Comparison of ENCODE assay signal across 26 cellular contexts in the genomic region with DNA sequence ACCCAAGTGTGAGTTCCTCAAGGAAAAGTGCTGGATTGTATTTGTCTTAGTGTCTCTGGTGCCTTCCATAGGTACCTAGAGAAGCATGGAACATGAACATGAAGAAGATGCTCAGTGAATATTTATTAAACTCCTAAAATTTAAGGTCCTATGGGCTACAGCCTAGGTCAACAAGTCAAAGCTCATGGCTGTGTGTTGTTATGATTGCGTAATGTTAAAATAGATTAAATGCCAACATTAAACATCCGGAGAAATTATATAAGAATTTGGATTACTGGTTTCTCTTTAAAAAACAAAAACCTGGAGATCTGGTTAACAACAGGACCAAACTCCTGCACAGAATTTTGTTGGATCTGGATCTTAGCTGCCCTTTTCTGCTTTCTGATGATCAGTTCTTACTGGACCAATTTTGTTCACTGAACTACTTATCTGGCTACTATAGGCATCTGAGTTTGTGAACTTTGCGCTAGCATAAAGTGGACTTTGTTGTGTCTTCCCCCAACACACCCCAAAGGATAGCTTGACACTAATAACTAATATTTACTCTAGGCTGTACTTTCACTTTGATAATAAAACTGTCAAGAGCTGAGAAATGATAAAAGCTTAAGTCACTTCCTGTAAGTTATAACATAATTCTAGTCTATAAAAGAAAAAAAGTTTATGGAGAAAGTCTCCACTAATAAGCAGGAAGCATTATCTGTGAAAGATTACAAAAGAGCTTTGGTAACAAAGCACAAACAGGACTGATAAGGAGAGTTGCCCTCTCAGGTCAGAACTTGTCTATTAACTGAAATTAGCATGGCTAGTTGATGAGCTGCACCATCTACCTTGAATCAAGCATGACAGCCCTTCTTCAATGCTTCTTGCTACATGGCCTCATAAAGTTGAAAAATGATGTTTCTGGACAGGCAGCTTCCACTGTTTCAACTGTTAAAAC. TPM values are rescaled to one million over a fixed set of nuclear protein-coding genes. Genes with fewer than 3 reads are reported as not detected.
DNase-seq lines count a peak whose midpoint lies in the region; ATAC-seq, FAIRE-seq and TF ChIP-seq lines count a peak whose summit lies in the region.
"Had no signal": no experiment of that assay in that cellular context is flagged by ENCODE, and none has a peak within 500 bp of the region (broad histone marks: within the 10 kb centered on the region; RNA-seq: fewer than 3 reads in every experiment).

No MANE protein-coding gene starts in this region.

- H3F3A ChIP-seq in PC-3 (ENCODE audit: low read length, unreplicated experiment) = no peaks in the 10 kb centered on the region

- no peaks in the 10 kb centered on the region for H3K4me1 Mint-ChIP-seq in glutamatergic neuron (ENCODE audit: low read depth, unreplicated experiment)
- H3K4me1 Mint-ChIP-seq: brain had no signal

- no peaks in the 10 kb centered on the region; the same call in 1 of the 2 replicates for H3K9me3 ChIP-seq in PC-3 (ENCODE audit: low read length)
- no peaks in the 10 kb centered on the region for H3K9me3 ChIP-seq in endothelial cell of umbilical vein (replicated peaks; ENCODE audit: control insufficient read depth, insufficient read depth, low read length)
- H3K9me3 ChIP-seq: transverse colon had no signal

- H3K27me3 Mint-ChIP-seq in glutamatergic neuron (ENCODE audit: unreplicated experiment) = no peaks in the 10 kb centered on the region
- H3K27me3 Mint-ChIP-seq: brain; naive thymus-derived CD4-positive, alpha-beta T cell had no signal

- peaks cover 42% of the 10 kb centered on the region for H3K4me1 ChIP-seq in PC-3 (ENCODE audit: insufficient read depth, low read length)
- peaks cover 8% of the 10 kb centered on the region for H3K4me1 ChIP-seq in endothelial cell of umbilical vein (ENCODE audit: control insufficient read depth, extremely low read depth, insufficient read depth, low read length)
- H3K4me1 ChIP-seq: esophagus muscularis mucosa, gastroesophageal sphincter had no signal

- intact Hi-C loops in PC-3 (cut with micrococcal nuclease) = no loop called here
- intact Hi-C loops in endothelial cell of umbilical vein (cut with micrococcal nuclease) = no loop called here

- no peaks in the 10 kb centered on the region for H3K9me2 ChIP-seq in PC-3 (replicated peaks; ENCODE audit: low read length)

- H3K27ac ChIP-seq in PC-3 (ENCODE audit: low read length) (peak overlapping the region; percentile 30), endothelial cell of umbilical vein (ENCODE audit: insufficient read depth, low read depth, low read length) (no peak overlapping the region)
- H3K27ac ChIP-seq: 22Rv1, esophagus muscularis mucosa, gastroesophageal sphincter, transverse colon had no signal

- dilution Hi-C loops in endothelial cell of umbilical vein (cut with MboI; ENCODE audit: extremely low pct_ligation_motif_present, low sequenced_read_pairs) = no loop called here

- H3K27me3 ChIP-seq in PC-3 (ENCODE audit: low read length) (no peaks in the 10 kb centered on the region), endothelial cell of umbilical vein (ENCODE audit: control insufficient read depth in 2 of 2, insufficient read depth in 2 of 2, low read length in 2 of 2) (no peaks in the 10 kb centered on the region)
- H3K27me3 ChIP-seq: esophagus muscularis mucosa, gastroesophageal sphincter, stomach, transverse colon had no signal

- CTCF ChIA-PET in PC-3 (lab: Charles Lee) = no interaction called here
- CTCF ChIA-PET in endothelial cell of umbilical vein (lab: Charles Lee) = interaction anchor here (0.7 to 1.5 kb wide), 8 partner anchors 13 to 962 kb away, joined by 3 to 8 read pairs (median 5); partner anchors contain the start of gene F5

- H2AFZ ChIP-seq in PC-3 (ENCODE audit: low read length) = no peak overlapping the region
- H2AFZ ChIP-seq in endothelial cell of umbilical vein (ENCODE audit: low read depth, low read length) = no peak overlapping the region

- POLR2A ChIA-PET in PC-3 (lab: Charles Lee; ENCODE audit: unreplicated experiment) (interaction anchor here (0.6 to 0.7 kb wide), 2 partner anchors 37 to 97 kb away, joined by 4 to 5 read pairs; no protein-coding TSS in a partner anchor), endothelial cell of umbilical vein (lab: Charles Lee) (no interaction called here)

- H3K79me2 ChIP-seq in PC-3 (ENCODE audit: low read length) (no peaks in the 10 kb centered on the region), endothelial cell of umbilical vein (ENCODE audit: control insufficient read depth, insufficient read depth, low read length) (no peaks in the 10 kb centered on the region)

- H3K9me3 Mint-ChIP-seq in glutamatergic neuron (ENCODE audit: unreplicated experiment) = peaks cover 2% of the 10 kb centered on the region

- BruUV-seq in PC-3 (replicated peaks; lab: Mats Ljungman, UMichigan) (no TSS peak), endothelial cell of umbilical vein (replicated peaks; lab: Mats Ljungman, UMichigan) (no TSS peak)

- DNase-seq in DMS153 treated with DMSO at 0.1 percent for 48 hours (lab: John Stamatoyannopoulos, UW; ENCODE audit: unreplicated experiment) (peak; percentile 29), DMS153 (lab: John Stamatoyannopoulos, UW) (no peak), PC-3 (peak; percentile 66), endothelial cell of umbilical vein (ENCODE audit: low read depth, low spot score) (peak; percentile 67), mucosa of gallbladder (ENCODE audit: low spot score) (peak; percentile 24), SIG-M5 (lab: John Stamatoyannopoulos, UW) (no peak), glutamatergic neuron (no peak)
- DNase-seq in activated naive CD4-positive, alpha-beta T cell (lab: John Stamatoyannopoulos, UW) = no peak
- DNase-seq: activated effector memory CD4-positive, alpha-beta T cell treated with anti-CD3 and anti-CD28 coated beads, Interleukin-2, amount 50 U/mL, for 16 hours; activated naive CD8-positive, alpha-beta T cell treated with anti-CD3 and anti-CD28 coated beads, Interleukin-2, amount 50 U/mL, for 24 hours; Calu3; effector memory CD4-positive, alpha-beta T cell; GOT3; kidney glomerular epithelial cell; mesenchymal stem cell; naive thymus-derived CD4-positive, alpha-beta T cell; SHP77; stomach; transverse colon had no signal

- TF ChIP-seq POLR2A in endothelial cell of umbilical vein (IDR thresholded peaks at IDR 0.05; ENCODE audit: low read depth, low read length) = no peak

- H3K4me2 ChIP-seq in PC-3 (ENCODE audit: low read length) = peak overlapping the region; percentile 48
- H3K4me2 ChIP-seq in endothelial cell of umbilical vein (ENCODE audit: insufficient read depth, low read length) = peak overlapping the region; percentile 63

- ATAC-seq in PC-3 = peak; percentile 60
- ATAC-seq: activated naive CD8-positive, alpha-beta T cell treated with anti-CD3 and anti-CD28 coated beads, Interleukin-2, amount 50 U/mL, for 24 hours; gastroesophageal sphincter; naive thymus-derived CD4-positive, alpha-beta T cell had no signal

- H3K9ac ChIP-seq in PC-3 (ENCODE audit: low read length) (no peak overlapping the region), endothelial cell of umbilical vein (replicated peaks; ENCODE audit: extremely low read depth, insufficient read depth, low read length) (no peak overlapping the region)

- H3K36me3 Mint-ChIP-seq in glutamatergic neuron (ENCODE audit: unreplicated experiment) = no peaks in the 10 kb centered on the region
- H3K36me3 Mint-ChIP-seq: brain had no signal

- H3K4me3 ChIP-seq in PC-3 (ENCODE audit: low read length) (no peak overlapping the region), endothelial cell of umbilical vein (replicated peaks in 1 of 3; ENCODE audit: insufficient read depth in 1 of 3, low read depth in 1 of 3, low read length in 3 of 3) (no peak overlapping the region)
- H3K4me3 ChIP-seq: esophagus muscularis mucosa, gastroesophageal sphincter, stomach, transverse colon had no signal

- TF ChIP-seq CTCF in PC-3 (conservative IDR thresholded peaks at IDR 0.05; ENCODE audit: low read depth, low read length) (no peak), endothelial cell of umbilical vein (IDR thresholded peaks at IDR 0.05; ENCODE audit: extremely low read depth in 1 of 2, insufficient read depth in 1 of 2, low read depth in 1 of 2, low read length in 2 of 2) (no peak), glutamatergic neuron (IDR thresholded peaks at IDR 0.05; ENCODE audit: partially characterized antibody, unreplicated experiment) (no peak)

- no peaks in the 10 kb centered on the region for H4K20me1 ChIP-seq in PC-3 (ENCODE audit: low read length)
- H4K20me1 ChIP-seq in endothelial cell of umbilical vein (replicated peaks; ENCODE audit: control insufficient read depth, extremely low read depth, insufficient read depth, low read length) = no peaks in the 10 kb centered on the region

- no peaks in the 10 kb centered on the region for H3K36me3 ChIP-seq in PC-3 (ENCODE audit: low read depth, low read length)
- no peaks in the 10 kb centered on the region for H3K36me3 ChIP-seq in endothelial cell of umbilical vein (ENCODE audit: control insufficient read depth in 2 of 2, extremely low read depth in 1 of 2, insufficient read depth in 2 of 2, low read length in 2 of 2)
- H3K36me3 ChIP-seq: esophagus muscularis mucosa, gastroesophageal sphincter, stomach, transverse colon had no signal

- no peak overlapping the region for H3K27ac Mint-ChIP-seq in glutamatergic neuron (ENCODE audit: unreplicated experiment)
- H3K27ac Mint-ChIP-seq: activated naive CD8-positive, alpha-beta T cell treated with anti-CD3 and anti-CD28 coated beads, Interleukin-2, amount 50 U/mL, for 24 hours; brain; T-helper 1 cell treated with Interleukin-12 subunit alpha and Interleukin-12 subunit beta and Interleukin-4 antibody, amounts not matched to agents 30 μg/mL and 1 μg/mL, for 36 hours had no signal

- peak; percentile 47 for FAIRE-seq in endothelial cell of umbilical vein (lab: Jason Lieb, UNC)

- H3K4me3 Mint-ChIP-seq in glutamatergic neuron (ENCODE audit: unreplicated experiment) = no peak overlapping the region
- H3K4me3 Mint-ChIP-seq: activated naive CD8-positive, alpha-beta T cell treated with anti-CD3 and anti-CD28 coated beads, Interleukin-2, amount 50 U/mL, for 24 hours; brain; naive thymus-derived CD4-positive, alpha-beta T cell; T-helper 1 cell treated with Interleukin-12 subunit alpha and Interleukin-12 subunit beta and Interleukin-4 antibody, amounts not matched to agents 30 μg/mL and 1 μg/mL, for 36 hours had no signal

- H3K9me1 ChIP-seq in endothelial cell of umbilical vein (replicated peaks; ENCODE audit: control insufficient read depth, extremely low read depth, insufficient read depth, low read length) = no peaks in the 10 kb centered on the region

RNA-seq across cellular contexts. Expression of gene F5, which starts 20.7 kb away (rescaled TPM):
- not detected in 2 replicates for total RNA-seq in PC-3 (2014; rRNA removed)
- total RNA-seq in endothelial cell of umbilical vein = not detected in 2 replicates
- polyA plus RNA-seq in endothelial cell of umbilical vein = not detected in 2 replicates
- polyA plus RNA-seq in endothelial cell of umbilical vein (2011; cell fraction: cytosol; rRNA removed) = not detected in 2 replicates
- polyA plus RNA-seq in endothelial cell of umbilical vein (2011; cell fraction: nucleus; rRNA removed) = not detected in 2 replicates
- not detected in 2 replicates for polyA plus RNA-seq in endothelial cell of umbilical vein (2012)
- polyA minus RNA-seq in endothelial cell of umbilical vein = 0.02 TPM in 1 of 2 replicates, not detected in the other
- not detected for polyA minus RNA-seq in endothelial cell of umbilical vein (2011; cell fraction: cytosol; rRNA and poly(A)+ RNA removed)
- not detected in 2 replicates for polyA minus RNA-seq in endothelial cell of umbilical vein (2011; cell fraction: nucleus; rRNA and poly(A)+ RNA removed)
- 154 TPM for total RNA-seq in mucosa of gallbladder
- total RNA-seq in glutamatergic neuron (ENCODE audit: unreplicated experiment) = not detected
- total RNA-seq: osteoblast had no signal
- polyA plus RNA-seq: BJ had no signal

Comparison
In these comparisons a context has a peak if more than half of its experiments do, and no peak if none do; other contexts are left out.
1. DNase-seq: peak in DMS153 treated with DMSO at 0.1 percent for 48 hours (single experiment), PC-3 (single experiment), endothelial cell of umbilical vein (single experiment) and mucosa of gallbladder (single experiment); none in DMS153 (single experiment), SIG-M5 (single experiment), activated naive CD4-positive, alpha-beta T cell (0 of 4) and glutamatergic neuron (single experiment).
2. RNA of gene F5, which starts 20.7 kb away (total RNA-seq): 154 TPM in mucosa of gallbladder (single experiment); not detected in PC-3, not detected in endothelial cell of umbilical vein and not detected in glutamatergic neuron (single experiment); every median in the first group is over 100 times any median in the second.